In the genomic region with DNA sequence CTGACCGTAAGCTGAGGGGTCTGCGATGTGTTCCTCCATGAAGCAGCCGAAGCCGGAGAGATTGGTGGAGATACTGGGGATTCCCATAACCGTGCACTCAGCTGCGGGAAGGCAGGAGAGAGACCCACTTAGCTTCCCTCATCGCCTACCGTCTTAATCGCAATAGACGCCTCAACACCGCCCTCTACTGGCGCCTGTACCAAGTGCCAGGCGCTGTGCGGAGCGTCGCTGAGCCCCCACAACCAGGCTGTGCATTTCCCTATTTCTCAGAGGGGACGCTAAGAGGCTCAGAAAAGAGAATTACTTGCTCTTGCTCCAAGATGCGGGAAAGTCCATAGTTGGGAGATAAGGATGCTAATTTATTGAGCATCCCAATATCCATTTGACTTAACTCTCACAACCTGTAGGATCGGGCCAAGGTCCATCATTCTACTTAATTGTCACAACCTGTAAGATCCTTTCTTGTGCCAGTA, we compare ENCODE assay signal across 1 cellular context.
TF ChIP-seq lines count a peak whose summit lies in the region.

No MANE protein-coding gene starts in this region.

TF ChIP-seq in K562, 482 proteins besides CTCF, POLR2A, EP300 and RAD21 (continued from another document and continues in another):
- TF ChIP-seq, protein P1, sequence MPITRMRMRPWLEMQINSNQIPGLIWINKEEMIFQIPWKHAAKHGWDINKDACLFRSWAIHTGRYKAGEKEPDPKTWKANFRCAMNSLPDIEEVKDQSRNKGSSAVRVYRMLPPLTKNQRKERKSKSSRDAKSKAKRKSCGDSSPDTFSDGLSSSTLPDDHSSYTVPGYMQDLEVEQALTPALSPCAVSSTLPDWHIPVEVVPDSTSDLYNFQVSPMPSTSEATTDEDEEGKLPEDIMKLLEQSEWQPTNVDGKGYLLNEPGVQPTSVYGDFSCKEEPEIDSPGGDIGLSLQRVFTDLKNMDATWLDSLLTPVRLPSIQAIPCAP (CRISPR knock-in tag; IDR thresholded peaks at IDR 0.05; ENCODE audit: borderline replicate concordance) = no peak
- TF ChIP-seq, protein P2, sequence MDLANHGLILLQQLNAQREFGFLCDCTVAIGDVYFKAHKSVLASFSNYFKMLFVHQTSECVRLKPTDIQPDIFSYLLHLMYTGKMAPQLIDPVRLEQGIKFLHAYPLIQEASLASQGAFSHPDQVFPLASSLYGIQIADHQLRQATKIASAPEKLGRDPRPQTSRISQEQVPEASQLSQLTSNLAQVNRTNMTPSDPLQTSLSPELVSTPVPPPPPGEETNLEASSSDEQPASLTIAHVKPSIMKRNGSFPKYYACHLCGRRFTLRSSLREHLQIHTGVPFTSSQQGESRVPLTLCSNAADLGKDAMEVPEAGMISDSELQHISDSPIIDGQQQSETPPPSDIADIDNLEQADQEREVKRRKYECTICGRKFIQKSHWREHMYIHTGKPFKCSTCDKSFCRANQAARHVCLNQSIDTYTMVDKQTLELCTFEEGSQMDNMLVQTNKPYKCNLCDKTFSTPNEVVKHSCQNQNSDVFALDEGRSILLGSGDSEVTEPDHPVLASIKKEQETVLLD (IDR thresholded peaks at IDR 0.05) = no peak
- TF ChIP-seq POLR3G (IDR thresholded peaks at IDR 0.05; ENCODE audit: extremely low read depth, insufficient read length, insufficient replicate concordance) (no peak), RBM15 (IDR thresholded peaks at IDR 0.05; ENCODE audit: insufficient read depth, low read length) (no peak), ZNF699 (CRISPR knock-in tag; IDR thresholded peaks at IDR 0.05; ENCODE audit: insufficient replicate concordance) (no peak), HDAC2 (IDR thresholded peaks at IDR 0.05) (no peak), ZFP30 (CRISPR knock-in tag; IDR thresholded peaks at IDR 0.05; ENCODE audit: borderline replicate concordance) (no peak), PTTG1 (tag; IDR thresholded peaks at IDR 0.05; ENCODE audit: low read depth) (no peak), GTF2E2 (tag; IDR thresholded peaks at IDR 0.05) (no peak), ZNF282 (CRISPR knock-in tag; IDR thresholded peaks at IDR 0.05) (no peak), ETV5 (CRISPR knock-in tag; IDR thresholded peaks at IDR 0.05; ENCODE audit: low read depth) (no peak), ZNF57 (CRISPR knock-in tag; IDR thresholded peaks at IDR 0.05) (no peak), TCF3 (CRISPR knock-in tag; IDR thresholded peaks at IDR 0.05) (no peak), CHCHD3 (CRISPR knock-in tag; IDR thresholded peaks at IDR 0.05) (no peak), KAT2B (IDR thresholded peaks at IDR 0.05; ENCODE audit: low read depth, low read length) (no peak), SP2 (IDR thresholded peaks at IDR 0.05; ENCODE audit: extremely low read depth, low read depth, low read length, poor library complexity, severe bottlenecking) (no peak), RFX1 (IDR thresholded peaks at IDR 0.05) (no peak), ZNF232 (CRISPR knock-in tag; IDR thresholded peaks at IDR 0.05) (no peak), ZNF717 (CRISPR knock-in tag; IDR thresholded peaks at IDR 0.05) (no peak), SMARCC2 (IDR thresholded peaks at IDR 0.05; ENCODE audit: low read depth) (no peak), HNRNPK (IDR thresholded peaks at IDR 0.05; ENCODE audit: low read depth, low read length, poor library complexity, severe bottlenecking) (no peak), MXI1 (IDR thresholded peaks at IDR 0.05; ENCODE audit: low read depth, low read length) (no peak), PCBP1 (IDR thresholded peaks at IDR 0.05; ENCODE audit: low read depth, low read length, poor library complexity, severe bottlenecking) (no peak), XRCC4 (IDR thresholded peaks at IDR 0.05; ENCODE audit: extremely low read depth, insufficient read depth, insufficient read length) (no peak), FOSL1 (tag; conservative IDR thresholded peaks at IDR 0.05) (no peak), SMAD1 (IDR thresholded peaks at IDR 0.05; ENCODE audit: low read depth, low read length, partially characterized antibody) (no peak), SMARCA5 (IDR thresholded peaks at IDR 0.05) (no peak), ZNF408 (CRISPR knock-in tag; IDR thresholded peaks at IDR 0.05; ENCODE audit: low read depth) (no peak), BCOR (IDR thresholded peaks at IDR 0.05) (no peak), MCM7 (IDR thresholded peaks at IDR 0.05) (no peak), SRSF1 (IDR thresholded peaks at IDR 0.05; ENCODE audit: low read depth, low read length) (no peak), NONO (IDR thresholded peaks at IDR 0.05; ENCODE audit: low read depth in 2 of 2, low read length in 1 of 2) (no peak), KLF1 (tag; IDR thresholded peaks at IDR 0.05) (no peak), SIN3A (IDR thresholded peaks at IDR 0.05; ENCODE audit: borderline replicate concordance in 2 of 2, control insufficient read depth in 1 of 2, low read depth in 2 of 2, low read length in 2 of 2) (no peak), NCOA1 (IDR thresholded peaks at IDR 0.05; ENCODE audit: low read depth) (no peak), ELF1 (tag; IDR thresholded peaks at IDR 0.05) (no peak), BMI1 (IDR thresholded peaks at IDR 0.05; ENCODE audit: low read length) (no peak)
- TF ChIP-seq, protein P3, sequence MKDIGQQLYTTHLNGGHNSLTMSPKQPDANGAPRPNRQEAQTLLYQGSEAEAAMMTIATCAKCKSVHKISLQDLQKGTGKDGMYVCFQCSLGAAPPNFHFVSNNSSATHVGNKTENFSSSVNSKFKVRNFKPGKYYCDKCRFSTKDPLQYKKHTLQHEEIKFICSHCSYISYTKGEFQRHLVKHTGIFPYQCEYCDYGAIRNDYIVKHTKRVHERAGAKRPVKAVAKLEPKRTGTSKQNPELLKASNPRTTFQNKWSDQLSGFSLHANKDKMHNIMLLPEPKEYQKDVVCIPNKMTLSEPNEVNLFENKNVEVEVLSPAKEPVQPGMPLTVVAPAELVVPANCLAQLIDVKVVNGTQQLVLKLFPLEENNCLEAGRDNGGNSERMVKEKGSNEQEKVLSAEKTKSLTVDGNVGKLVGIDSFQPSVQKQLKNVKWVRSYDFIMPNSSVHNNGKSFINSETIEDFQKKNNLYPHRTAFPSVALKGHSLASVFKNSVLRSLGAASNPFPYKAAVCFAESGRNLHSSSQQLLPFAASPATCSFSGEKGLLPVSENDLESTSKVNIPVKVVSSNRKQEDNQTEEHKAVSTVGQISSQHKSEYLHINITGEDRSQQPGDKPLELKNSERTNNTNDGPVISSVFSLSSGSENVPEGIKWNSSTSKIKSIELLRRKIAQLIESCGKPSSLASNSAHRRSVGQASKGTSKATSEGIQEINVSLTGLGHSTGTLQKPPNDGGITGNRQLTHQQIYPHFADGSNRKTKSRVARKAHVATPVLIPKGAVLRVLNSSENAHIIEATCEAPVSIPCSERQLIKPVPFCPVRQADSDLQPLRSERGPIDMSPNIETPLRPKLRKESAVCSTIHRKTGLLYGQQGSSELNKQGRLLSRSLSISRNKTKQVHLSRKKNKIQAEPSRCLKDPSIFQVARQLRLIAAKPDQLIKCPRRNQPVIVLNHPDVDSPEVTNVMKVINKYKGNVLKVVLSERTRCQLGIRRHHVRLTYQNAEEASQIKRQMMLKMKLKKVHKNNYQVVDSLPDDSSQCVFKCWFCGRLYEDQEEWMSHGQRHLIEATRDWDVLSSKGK (CRISPR knock-in tag; IDR thresholded peaks at IDR 0.05) = no peak
- TF ChIP-seq, protein P4, sequence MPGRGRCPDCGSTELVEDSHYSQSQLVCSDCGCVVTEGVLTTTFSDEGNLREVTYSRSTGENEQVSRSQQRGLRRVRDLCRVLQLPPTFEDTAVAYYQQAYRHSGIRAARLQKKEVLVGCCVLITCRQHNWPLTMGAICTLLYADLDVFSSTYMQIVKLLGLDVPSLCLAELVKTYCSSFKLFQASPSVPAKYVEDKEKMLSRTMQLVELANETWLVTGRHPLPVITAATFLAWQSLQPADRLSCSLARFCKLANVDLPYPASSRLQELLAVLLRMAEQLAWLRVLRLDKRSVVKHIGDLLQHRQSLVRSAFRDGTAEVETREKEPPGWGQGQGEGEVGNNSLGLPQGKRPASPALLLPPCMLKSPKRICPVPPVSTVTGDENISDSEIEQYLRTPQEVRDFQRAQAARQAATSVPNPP (IDR thresholded peaks at IDR 0.05; ENCODE audit: borderline replicate concordance, insufficient read depth, insufficient read length) = no peak
- TF ChIP-seq, protein P5, sequence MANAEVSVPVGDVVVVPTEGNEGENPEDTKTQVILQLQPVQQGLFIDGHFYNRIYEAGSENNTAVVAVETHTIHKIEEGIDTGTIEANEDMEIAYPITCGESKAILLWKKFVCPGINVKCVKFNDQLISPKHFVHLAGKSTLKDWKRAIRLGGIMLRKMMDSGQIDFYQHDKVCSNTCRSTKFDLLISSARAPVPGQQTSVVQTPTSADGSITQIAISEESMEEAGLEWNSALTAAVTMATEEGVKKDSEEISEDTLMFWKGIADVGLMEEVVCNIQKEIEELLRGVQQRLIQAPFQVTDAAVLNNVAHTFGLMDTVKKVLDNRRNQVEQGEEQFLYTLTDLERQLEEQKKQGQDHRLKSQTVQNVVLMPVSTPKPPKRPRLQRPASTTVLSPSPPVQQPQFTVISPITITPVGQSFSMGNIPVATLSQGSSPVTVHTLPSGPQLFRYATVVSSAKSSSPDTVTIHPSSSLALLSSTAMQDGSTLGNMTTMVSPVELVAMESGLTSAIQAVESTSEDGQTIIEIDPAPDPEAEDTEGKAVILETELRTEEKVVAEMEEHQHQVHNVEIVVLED (CRISPR knock-in tag; IDR thresholded peaks at IDR 0.05) = no peak
- TF ChIP-seq, protein P6, sequence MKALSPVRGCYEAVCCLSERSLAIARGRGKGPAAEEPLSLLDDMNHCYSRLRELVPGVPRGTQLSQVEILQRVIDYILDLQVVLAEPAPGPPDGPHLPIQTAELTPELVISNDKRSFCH (CRISPR knock-in tag; IDR thresholded peaks at IDR 0.05) = no peak
- TF ChIP-seq, protein P6 (tag; IDR thresholded peaks at IDR 0.05) = no peak
- TF ChIP-seq, protein P7, sequence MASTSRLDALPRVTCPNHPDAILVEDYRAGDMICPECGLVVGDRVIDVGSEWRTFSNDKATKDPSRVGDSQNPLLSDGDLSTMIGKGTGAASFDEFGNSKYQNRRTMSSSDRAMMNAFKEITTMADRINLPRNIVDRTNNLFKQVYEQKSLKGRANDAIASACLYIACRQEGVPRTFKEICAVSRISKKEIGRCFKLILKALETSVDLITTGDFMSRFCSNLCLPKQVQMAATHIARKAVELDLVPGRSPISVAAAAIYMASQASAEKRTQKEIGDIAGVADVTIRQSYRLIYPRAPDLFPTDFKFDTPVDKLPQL (IDR thresholded peaks at IDR 0.05; ENCODE audit: extremely low read depth, insufficient read length) = no peak
- TF ChIP-seq, protein P8, sequence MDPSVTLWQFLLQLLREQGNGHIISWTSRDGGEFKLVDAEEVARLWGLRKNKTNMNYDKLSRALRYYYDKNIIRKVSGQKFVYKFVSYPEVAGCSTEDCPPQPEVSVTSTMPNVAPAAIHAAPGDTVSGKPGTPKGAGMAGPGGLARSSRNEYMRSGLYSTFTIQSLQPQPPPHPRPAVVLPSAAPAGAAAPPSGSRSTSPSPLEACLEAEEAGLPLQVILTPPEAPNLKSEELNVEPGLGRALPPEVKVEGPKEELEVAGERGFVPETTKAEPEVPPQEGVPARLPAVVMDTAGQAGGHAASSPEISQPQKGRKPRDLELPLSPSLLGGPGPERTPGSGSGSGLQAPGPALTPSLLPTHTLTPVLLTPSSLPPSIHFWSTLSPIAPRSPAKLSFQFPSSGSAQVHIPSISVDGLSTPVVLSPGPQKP (CRISPR knock-in tag; IDR thresholded peaks at IDR 0.05) = no peak
- TF ChIP-seq, protein P9, sequence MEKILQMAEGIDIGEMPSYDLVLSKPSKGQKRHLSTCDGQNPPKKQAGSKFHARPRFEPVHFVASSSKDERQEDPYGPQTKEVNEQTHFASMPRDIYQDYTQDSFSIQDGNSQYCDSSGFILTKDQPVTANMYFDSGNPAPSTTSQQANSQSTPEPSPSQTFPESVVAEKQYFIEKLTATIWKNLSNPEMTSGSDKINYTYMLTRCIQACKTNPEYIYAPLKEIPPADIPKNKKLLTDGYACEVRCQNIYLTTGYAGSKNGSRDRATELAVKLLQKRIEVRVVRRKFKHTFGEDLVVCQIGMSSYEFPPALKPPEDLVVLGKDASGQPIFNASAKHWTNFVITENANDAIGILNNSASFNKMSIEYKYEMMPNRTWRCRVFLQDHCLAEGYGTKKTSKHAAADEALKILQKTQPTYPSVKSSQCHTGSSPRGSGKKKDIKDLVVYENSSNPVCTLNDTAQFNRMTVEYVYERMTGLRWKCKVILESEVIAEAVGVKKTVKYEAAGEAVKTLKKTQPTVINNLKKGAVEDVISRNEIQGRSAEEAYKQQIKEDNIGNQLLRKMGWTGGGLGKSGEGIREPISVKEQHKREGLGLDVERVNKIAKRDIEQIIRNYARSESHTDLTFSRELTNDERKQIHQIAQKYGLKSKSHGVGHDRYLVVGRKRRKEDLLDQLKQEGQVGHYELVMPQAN (IDR thresholded peaks at IDR 0.05; ENCODE audit: borderline replicate concordance) = no peak
- TF ChIP-seq, protein P10, sequence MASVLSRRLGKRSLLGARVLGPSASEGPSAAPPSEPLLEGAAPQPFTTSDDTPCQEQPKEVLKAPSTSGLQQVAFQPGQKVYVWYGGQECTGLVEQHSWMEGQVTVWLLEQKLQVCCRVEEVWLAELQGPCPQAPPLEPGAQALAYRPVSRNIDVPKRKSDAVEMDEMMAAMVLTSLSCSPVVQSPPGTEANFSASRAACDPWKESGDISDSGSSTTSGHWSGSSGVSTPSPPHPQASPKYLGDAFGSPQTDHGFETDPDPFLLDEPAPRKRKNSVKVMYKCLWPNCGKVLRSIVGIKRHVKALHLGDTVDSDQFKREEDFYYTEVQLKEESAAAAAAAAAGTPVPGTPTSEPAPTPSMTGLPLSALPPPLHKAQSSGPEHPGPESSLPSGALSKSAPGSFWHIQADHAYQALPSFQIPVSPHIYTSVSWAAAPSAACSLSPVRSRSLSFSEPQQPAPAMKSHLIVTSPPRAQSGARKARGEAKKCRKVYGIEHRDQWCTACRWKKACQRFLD (CRISPR knock-in tag; IDR thresholded peaks at IDR 0.05) = no peak
- TF ChIP-seq, protein P11, sequence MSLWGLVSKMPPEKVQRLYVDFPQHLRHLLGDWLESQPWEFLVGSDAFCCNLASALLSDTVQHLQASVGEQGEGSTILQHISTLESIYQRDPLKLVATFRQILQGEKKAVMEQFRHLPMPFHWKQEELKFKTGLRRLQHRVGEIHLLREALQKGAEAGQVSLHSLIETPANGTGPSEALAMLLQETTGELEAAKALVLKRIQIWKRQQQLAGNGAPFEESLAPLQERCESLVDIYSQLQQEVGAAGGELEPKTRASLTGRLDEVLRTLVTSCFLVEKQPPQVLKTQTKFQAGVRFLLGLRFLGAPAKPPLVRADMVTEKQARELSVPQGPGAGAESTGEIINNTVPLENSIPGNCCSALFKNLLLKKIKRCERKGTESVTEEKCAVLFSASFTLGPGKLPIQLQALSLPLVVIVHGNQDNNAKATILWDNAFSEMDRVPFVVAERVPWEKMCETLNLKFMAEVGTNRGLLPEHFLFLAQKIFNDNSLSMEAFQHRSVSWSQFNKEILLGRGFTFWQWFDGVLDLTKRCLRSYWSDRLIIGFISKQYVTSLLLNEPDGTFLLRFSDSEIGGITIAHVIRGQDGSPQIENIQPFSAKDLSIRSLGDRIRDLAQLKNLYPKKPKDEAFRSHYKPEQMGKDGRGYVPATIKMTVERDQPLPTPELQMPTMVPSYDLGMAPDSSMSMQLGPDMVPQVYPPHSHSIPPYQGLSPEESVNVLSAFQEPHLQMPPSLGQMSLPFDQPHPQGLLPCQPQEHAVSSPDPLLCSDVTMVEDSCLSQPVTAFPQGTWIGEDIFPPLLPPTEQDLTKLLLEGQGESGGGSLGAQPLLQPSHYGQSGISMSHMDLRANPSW (CRISPR knock-in tag; IDR thresholded peaks at IDR 0.05) = no peak
